1 cellular context compared by ENCODE assay signal in the genomic region with DNA sequence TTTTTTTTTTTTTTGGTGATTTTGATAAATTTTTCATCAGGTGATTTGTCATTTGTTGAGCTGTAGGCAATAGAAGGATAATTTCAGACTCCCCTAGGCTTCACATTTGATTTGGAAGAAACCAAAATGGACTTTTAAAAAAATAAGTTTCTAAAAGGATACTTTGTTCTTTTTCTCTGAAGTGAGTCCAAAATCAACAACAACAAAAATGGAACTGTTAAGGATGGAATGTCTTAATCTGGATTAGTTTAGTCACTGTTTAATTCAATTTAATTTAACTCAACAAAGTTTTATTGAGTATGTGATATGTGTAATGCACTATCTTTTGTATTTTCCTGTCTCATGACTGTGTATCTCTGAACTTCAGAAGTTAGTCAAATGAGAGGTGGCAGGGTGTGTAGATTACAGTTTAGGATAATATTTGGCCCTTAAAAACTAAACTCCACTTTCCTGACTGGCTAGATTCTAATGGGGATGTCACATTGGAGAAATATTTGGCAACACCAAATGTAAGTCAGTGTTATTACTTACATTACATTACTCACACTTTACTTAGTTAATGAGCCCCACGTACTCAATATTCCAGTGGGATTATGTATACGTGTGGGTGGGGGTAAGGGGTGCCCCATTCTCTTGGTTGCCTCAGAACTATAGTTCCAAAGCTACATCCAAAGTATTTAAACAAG.
TF ChIP-seq lines count a peak whose summit lies in the region.

No MANE protein-coding gene starts in this region.

TF ChIP-seq in HepG2, 621 proteins besides CTCF, POLR2A, EP300 and RAD21 (continued from another document):
- TF ChIP-seq, protein P1, sequence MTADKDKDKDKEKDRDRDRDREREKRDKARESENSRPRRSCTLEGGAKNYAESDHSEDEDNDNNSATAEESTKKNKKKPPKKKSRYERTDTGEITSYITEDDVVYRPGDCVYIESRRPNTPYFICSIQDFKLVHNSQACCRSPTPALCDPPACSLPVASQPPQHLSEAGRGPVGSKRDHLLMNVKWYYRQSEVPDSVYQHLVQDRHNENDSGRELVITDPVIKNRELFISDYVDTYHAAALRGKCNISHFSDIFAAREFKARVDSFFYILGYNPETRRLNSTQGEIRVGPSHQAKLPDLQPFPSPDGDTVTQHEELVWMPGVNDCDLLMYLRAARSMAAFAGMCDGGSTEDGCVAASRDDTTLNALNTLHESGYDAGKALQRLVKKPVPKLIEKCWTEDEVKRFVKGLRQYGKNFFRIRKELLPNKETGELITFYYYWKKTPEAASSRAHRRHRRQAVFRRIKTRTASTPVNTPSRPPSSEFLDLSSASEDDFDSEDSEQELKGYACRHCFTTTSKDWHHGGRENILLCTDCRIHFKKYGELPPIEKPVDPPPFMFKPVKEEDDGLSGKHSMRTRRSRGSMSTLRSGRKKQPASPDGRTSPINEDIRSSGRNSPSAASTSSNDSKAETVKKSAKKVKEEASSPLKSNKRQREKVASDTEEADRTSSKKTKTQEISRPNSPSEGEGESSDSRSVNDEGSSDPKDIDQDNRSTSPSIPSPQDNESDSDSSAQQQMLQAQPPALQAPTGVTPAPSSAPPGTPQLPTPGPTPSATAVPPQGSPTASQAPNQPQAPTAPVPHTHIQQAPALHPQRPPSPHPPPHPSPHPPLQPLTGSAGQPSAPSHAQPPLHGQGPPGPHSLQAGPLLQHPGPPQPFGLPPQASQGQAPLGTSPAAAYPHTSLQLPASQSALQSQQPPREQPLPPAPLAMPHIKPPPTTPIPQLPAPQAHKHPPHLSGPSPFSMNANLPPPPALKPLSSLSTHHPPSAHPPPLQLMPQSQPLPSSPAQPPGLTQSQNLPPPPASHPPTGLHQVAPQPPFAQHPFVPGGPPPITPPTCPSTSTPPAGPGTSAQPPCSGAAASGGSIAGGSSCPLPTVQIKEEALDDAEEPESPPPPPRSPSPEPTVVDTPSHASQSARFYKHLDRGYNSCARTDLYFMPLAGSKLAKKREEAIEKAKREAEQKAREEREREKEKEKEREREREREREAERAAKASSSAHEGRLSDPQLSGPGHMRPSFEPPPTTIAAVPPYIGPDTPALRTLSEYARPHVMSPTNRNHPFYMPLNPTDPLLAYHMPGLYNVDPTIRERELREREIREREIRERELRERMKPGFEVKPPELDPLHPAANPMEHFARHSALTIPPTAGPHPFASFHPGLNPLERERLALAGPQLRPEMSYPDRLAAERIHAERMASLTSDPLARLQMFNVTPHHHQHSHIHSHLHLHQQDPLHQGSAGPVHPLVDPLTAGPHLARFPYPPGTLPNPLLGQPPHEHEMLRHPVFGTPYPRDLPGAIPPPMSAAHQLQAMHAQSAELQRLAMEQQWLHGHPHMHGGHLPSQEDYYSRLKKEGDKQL (CRISPR knock-in tag; IDR thresholded peaks at IDR 0.05; ENCODE audit: low read depth), result no peak
- TF ChIP-seq ZBTB1 (CRISPR knock-in tag; IDR thresholded peaks at IDR 0.05; ENCODE audit: borderline replicate concordance) (no peak), ZNF501 (CRISPR knock-in tag; IDR thresholded peaks at IDR 0.05) (no peak), ZNF205 (CRISPR knock-in tag; IDR thresholded peaks at IDR 0.05) (no peak), CSRNP2 (CRISPR knock-in tag; conservative IDR thresholded peaks at IDR 0.05; ENCODE audit: low read depth) (no peak), NRL (CRISPR knock-in tag; IDR thresholded peaks at IDR 0.05; ENCODE audit: borderline replicate concordance) (no peak), ARHGAP35 (CRISPR knock-in tag; IDR thresholded peaks at IDR 0.05; ENCODE audit: borderline replicate concordance) (no peak), ZNF841 (CRISPR knock-in tag; IDR thresholded peaks at IDR 0.05; ENCODE audit: borderline replicate concordance) (no peak), TEAD3 (CRISPR knock-in tag; optimal IDR thresholded peaks at IDR 0.05; ENCODE audit: borderline replicate concordance) (no peak), ATF7 (IDR thresholded peaks at IDR 0.05) (no peak), ATF7 (CRISPR knock-in tag; IDR thresholded peaks at IDR 0.05) (no peak), ZNF749 (CRISPR knock-in tag; IDR thresholded peaks at IDR 0.05; ENCODE audit: borderline replicate concordance) (no peak), ZNF724P (CRISPR knock-in tag; IDR thresholded peaks at IDR 0.05; ENCODE audit: borderline replicate concordance) (no peak), TBP (CRISPR knock-in tag; IDR thresholded peaks at IDR 0.05) (no peak), TBX2 (CRISPR knock-in tag; IDR thresholded peaks at IDR 0.05; ENCODE audit: borderline replicate concordance) (no peak)
TF ChIP-seq in HepG2: peak in this region for 0.
